ENCODE assay signal across 31 cellular contexts in genomic region chr3:114206342-114206741, GRCh38. TPM values are rescaled to one million over a fixed set of nuclear protein-coding genes. Genes with fewer than 3 reads are reported as not detected.
DNase-seq lines count a peak whose midpoint lies in the region; ATAC-seq and FAIRE-seq lines count a peak whose summit lies in the region.
"Had no signal": no experiment of that assay in that cellular context is flagged by ENCODE, and none has a peak within 500 bp of the region (broad histone marks: within the 10 kb centered on the region; RNA-seq: fewer than 3 reads in every experiment).

No MANE protein-coding gene starts in this region.

- H3K4me1 ChIP-seq in small intestine (ENCODE audit: control insufficient read depth in 2 of 2, insufficient read depth in 1 of 2, low read depth in 1 of 2, low read length in 1 of 2): no peaks in the 10 kb centered on the region
- H3K4me1 ChIP-seq: BE2C, BLaER1 had no signal

- no peak overlapping the region for H3K4me3 Mint-ChIP-seq in activated CD4-positive, alpha-beta T cell treated with anti-CD3 and anti-CD28 coated beads, Interleukin-2, amount 10 ng/mL, durations not matched to agents 24 days and 14 days
- no peak overlapping the region for H3K4me3 Mint-ChIP-seq in activated naive CD8-positive, alpha-beta T cell treated with anti-CD3 and anti-CD28 coated beads, Interleukin-2, amount 50 U/mL, for 24 hours
- H3K4me3 Mint-ChIP-seq in activated naive CD8-positive, alpha-beta T cell treated with anti-CD3 and anti-CD28 coated beads for 36 hours: no peak overlapping the region
- H3K4me3 Mint-ChIP-seq in stimulated activated naive CD8-positive, alpha-beta T cell treated with anti-CD3 and anti-CD28 coated beads, Interleukin-15, Interleukin-2, amounts not matched to agents 100 ng/mL and 50 ng/mL, for 24 hours: peak overlapping the region; percentile 1
- H3K4me3 Mint-ChIP-seq: CD4-positive, alpha-beta memory T cell; CD4-positive, CD25-positive, alpha-beta regulatory T cell; CD8-positive, alpha-beta memory T cell had no signal

- peak; percentile 76 for ATAC-seq in activated naive CD8-positive, alpha-beta T cell treated with anti-CD3 and anti-CD28 coated beads, Interleukin-2, amount 50 U/mL, for 24 hours
- ATAC-seq: GM12878 had no signal

- no peaks in the 10 kb centered on the region for H3K9me3 ChIP-seq in small intestine (ENCODE audit: control insufficient read depth, low read depth)
- H3K9me3 ChIP-seq: BE2C had no signal

- peaks cover 5% of the 10 kb centered on the region for H3K9me3 Mint-ChIP-seq in activated CD4-positive, alpha-beta T cell treated with anti-CD3 and anti-CD28 coated beads, Interleukin-2, amount 10 ng/mL, durations not matched to agents 24 days and 14 days
- peaks cover 13% of the 10 kb centered on the region for H3K9me3 Mint-ChIP-seq in activated naive CD8-positive, alpha-beta T cell treated with anti-CD3 and anti-CD28 coated beads, Interleukin-2, amount 50 U/mL, for 24 hours
- peaks cover 3% of the 10 kb centered on the region for H3K9me3 Mint-ChIP-seq in activated naive CD8-positive, alpha-beta T cell treated with anti-CD3 and anti-CD28 coated beads for 36 hours
- peaks cover 6% of the 10 kb centered on the region for H3K9me3 Mint-ChIP-seq in stimulated activated naive CD8-positive, alpha-beta T cell treated with anti-CD3 and anti-CD28 coated beads, Interleukin-15, Interleukin-2, amounts not matched to agents 100 ng/mL and 50 ng/mL, for 24 hours
- H3K9me3 Mint-ChIP-seq: CD4-positive, alpha-beta memory T cell; CD8-positive, alpha-beta memory T cell had no signal

- no peak overlapping the region for H3K27ac Mint-ChIP-seq in activated CD4-positive, alpha-beta T cell treated with anti-CD3 and anti-CD28 coated beads, Interleukin-2, amount 10 ng/mL, durations not matched to agents 24 days and 14 days
- H3K27ac Mint-ChIP-seq in activated naive CD8-positive, alpha-beta T cell treated with anti-CD3 and anti-CD28 coated beads, Interleukin-2, amount 50 U/mL, for 24 hours: peak overlapping the region; percentile 50
- no peak overlapping the region for H3K27ac Mint-ChIP-seq in activated naive CD8-positive, alpha-beta T cell treated with anti-CD3 and anti-CD28 coated beads for 36 hours
- peak overlapping the region; percentile 16 for H3K27ac Mint-ChIP-seq in stimulated activated naive CD8-positive, alpha-beta T cell treated with anti-CD3 and anti-CD28 coated beads, Interleukin-15, Interleukin-2, amounts not matched to agents 100 ng/mL and 50 ng/mL, for 24 hours
- H3K27ac Mint-ChIP-seq: CD14-positive monocyte; CD4-positive, alpha-beta memory T cell; CD4-positive, CD25-positive, alpha-beta regulatory T cell; CD8-positive, alpha-beta memory T cell had no signal

- intact Hi-C loops in activated CD4-positive, alpha-beta T cell treated with anti-CD3 and anti-CD28 coated beads, Interleukin-2, amount 10 ng/mL, durations not matched to agents 24 days and 14 days (cut with micrococcal nuclease): no loop called here

- H3K27me3 ChIP-seq in small intestine (ENCODE audit: control insufficient read depth in 2 of 2, insufficient read depth in 2 of 2, low read length in 2 of 2): no peaks in the 10 kb centered on the region
- H3K27me3 ChIP-seq: BLaER1 had no signal

- no peaks in the 10 kb centered on the region for H3K36me3 Mint-ChIP-seq in activated CD4-positive, alpha-beta T cell treated with anti-CD3 and anti-CD28 coated beads, Interleukin-2, amount 10 ng/mL, durations not matched to agents 24 days and 14 days (ENCODE audit: low read depth)
- H3K36me3 Mint-ChIP-seq in activated naive CD8-positive, alpha-beta T cell treated with anti-CD3 and anti-CD28 coated beads, Interleukin-2, amount 50 U/mL, for 24 hours (ENCODE audit: low read depth): peaks cover 6% of the 10 kb centered on the region
- no peaks in the 10 kb centered on the region for H3K36me3 Mint-ChIP-seq in activated naive CD8-positive, alpha-beta T cell treated with anti-CD3 and anti-CD28 coated beads for 36 hours
- peaks cover 3% of the 10 kb centered on the region for H3K36me3 Mint-ChIP-seq in stimulated activated naive CD8-positive, alpha-beta T cell treated with anti-CD3 and anti-CD28 coated beads, Interleukin-15, Interleukin-2, amounts not matched to agents 100 ng/mL and 50 ng/mL, for 24 hours (ENCODE audit: low read depth)
- H3K36me3 Mint-ChIP-seq: CD14-positive monocyte; CD4-positive, alpha-beta memory T cell; CD4-positive, CD25-positive, alpha-beta regulatory T cell had no signal

- no peak overlapping the region for H3K4me3 ChIP-seq in small intestine (ENCODE audit: low read depth in 1 of 2, low read length in 2 of 2)
- H3K4me3 ChIP-seq: BLaER1, GM12878 had no signal

- H3K27ac ChIP-seq in small intestine (ENCODE audit: low read depth in 1 of 2, low read length in 1 of 2): no peak overlapping the region
- H3K27ac ChIP-seq: BLaER1 had no signal

- 70 to 82% (median 74%) methylated on average over 3 of the region's 3 CpGs for WGBS in small intestine, 3 donors

- FAIRE-seq in small intestine (lab: Jason Lieb, UNC): no peak
- FAIRE-seq: A204.1, GM12878, GM12892, GM18507 had no signal

- H3K36me3 ChIP-seq in small intestine (ENCODE audit: control insufficient read depth in 2 of 2, insufficient read depth in 2 of 2, low read length in 2 of 2): no peaks in the 10 kb centered on the region
- H3K36me3 ChIP-seq: BE2C, BLaER1 had no signal

- DNase-seq in activated CD4-positive, alpha-beta T cell treated with anti-CD3 and anti-CD28 coated beads, Interleukin-2, amount 10 ng/mL, durations not matched to agents 24 days and 14 days: peak; percentile 8
- DNase-seq in activated CD4-positive, alpha-beta T cell treated with anti-CD3 and anti-CD28 coated beads, Interleukin-2, amount 50 U/mL, for 1 hour: no peak
- no peak for DNase-seq in activated naive CD8-positive, alpha-beta T cell treated with anti-CD3 and anti-CD28 coated beads, Interleukin-2, amount 50 U/mL, for 24 hours
- no peak for DNase-seq in activated naive CD8-positive, alpha-beta T cell treated with anti-CD3 and anti-CD28 coated beads for 36 hours
- DNase-seq in small intestine: no peak
- DNase-seq: 8988T; ACHN; BE2C; C1 segment of cervical spinal cord; CD4-positive, alpha-beta memory T cell; CD4-positive, CD25-positive, alpha-beta regulatory T cell; CD8-positive, alpha-beta memory T cell; COR-L47; DMS 273 treated with DMSO at 0.1 percent for 48 hours; DMS153; DMS53; DMS79; DND-41; EL; GDM1 had no signal

- peaks cover 3% of the 10 kb centered on the region for H3K4me1 Mint-ChIP-seq in activated CD4-positive, alpha-beta T cell treated with anti-CD3 and anti-CD28 coated beads, Interleukin-2, amount 10 ng/mL, durations not matched to agents 24 days and 14 days
- H3K4me1 Mint-ChIP-seq in activated naive CD8-positive, alpha-beta T cell treated with anti-CD3 and anti-CD28 coated beads, Interleukin-2, amount 50 U/mL, for 24 hours: peaks cover 33% of the 10 kb centered on the region
- peaks cover 24% of the 10 kb centered on the region for H3K4me1 Mint-ChIP-seq in activated naive CD8-positive, alpha-beta T cell treated with anti-CD3 and anti-CD28 coated beads for 36 hours
- H3K4me1 Mint-ChIP-seq in stimulated activated naive CD8-positive, alpha-beta T cell treated with anti-CD3 and anti-CD28 coated beads, Interleukin-15, Interleukin-2, amounts not matched to agents 100 ng/mL and 50 ng/mL, for 24 hours (ENCODE audit: low read depth): peaks cover 35% of the 10 kb centered on the region
- H3K4me1 Mint-ChIP-seq: CD14-positive monocyte had no signal

- H3K27me3 Mint-ChIP-seq in activated CD4-positive, alpha-beta T cell treated with anti-CD3 and anti-CD28 coated beads, Interleukin-2, amount 10 ng/mL, durations not matched to agents 24 days and 14 days: peaks cover 2% of the 10 kb centered on the region
- H3K27me3 Mint-ChIP-seq in activated naive CD8-positive, alpha-beta T cell treated with anti-CD3 and anti-CD28 coated beads, Interleukin-2, amount 50 U/mL, for 24 hours: no peaks in the 10 kb centered on the region
- H3K27me3 Mint-ChIP-seq in activated naive CD8-positive, alpha-beta T cell treated with anti-CD3 and anti-CD28 coated beads for 36 hours: no peaks in the 10 kb centered on the region
- H3K27me3 Mint-ChIP-seq in stimulated activated naive CD8-positive, alpha-beta T cell treated with anti-CD3 and anti-CD28 coated beads, Interleukin-15, Interleukin-2, amounts not matched to agents 100 ng/mL and 50 ng/mL, for 24 hours: no peaks in the 10 kb centered on the region
- H3K27me3 Mint-ChIP-seq: CD4-positive, alpha-beta memory T cell; CD4-positive, CD25-positive, alpha-beta regulatory T cell had no signal

RNA-seq across cellular contexts. Expression of gene DRD3, which starts 27.5 kb away (rescaled TPM):
- not detected in 2 replicates for total RNA-seq in activated CD4-positive, alpha-beta T cell treated with anti-CD3 and anti-CD28 coated beads, Interleukin-2, amount 10 ng/mL, durations not matched to agents 24 days and 14 days
- total RNA-seq in activated naive CD8-positive, alpha-beta T cell treated with anti-CD3 and anti-CD28 coated beads for 36 hours: not detected
- polyA plus RNA-seq in small intestine: not detected
- total RNA-seq: A673, Daoy, G401, GM12878 had no signal
- polyA plus RNA-seq: AG04450; CD14-positive monocyte; CD4-positive, alpha-beta memory T cell; CD8-positive, alpha-beta memory T cell; GM12878 had no signal

RNA-seq across cellular contexts. Expression of gene ZNF80, which starts 31.0 kb away (rescaled TPM):
- total RNA-seq in activated CD4-positive, alpha-beta T cell treated with anti-CD3 and anti-CD28 coated beads, Interleukin-2, amount 10 ng/mL, durations not matched to agents 24 days and 14 days: 0.19 and 0.21 TPM in 2 replicates
- total RNA-seq in activated naive CD8-positive, alpha-beta T cell treated with anti-CD3 and anti-CD28 coated beads for 36 hours: 1 to 10 TPM in 1 of 2 experiments, under 1 TPM in 1; 0.82 to 1.3 TPM
- polyA plus RNA-seq in small intestine: under 1 TPM in 1 of 3 donors, not detected in 2; 0.01 TPM
- total RNA-seq: A673, Daoy, G401, GM12878 had no signal
- polyA plus RNA-seq: AG04450, CD14-positive monocyte, GM12878 had no signal

Comparison
In these comparisons a context has a peak if more than half of its experiments do, and no peak if none do; other contexts are left out.
1. H3K27ac Mint-ChIP-seq: peak in activated naive CD8-positive, alpha-beta T cell treated with anti-CD3 and anti-CD28 coated beads, Interleukin-2, amount 50 U/mL, for 24 hours (single experiment) and stimulated activated naive CD8-positive, alpha-beta T cell treated with anti-CD3 and anti-CD28 coated beads, Interleukin-15, Interleukin-2, amounts not matched to agents 100 ng/mL and 50 ng/mL, for 24 hours (single experiment); none in activated CD4-positive, alpha-beta T cell treated with anti-CD3 and anti-CD28 coated beads, Interleukin-2, amount 10 ng/mL, durations not matched to agents 24 days and 14 days (single experiment) and activated naive CD8-positive, alpha-beta T cell treated with anti-CD3 and anti-CD28 coated beads for 36 hours (single experiment).